Comparison of ENCODE assay signal across 19 cellular contexts in the genomic region with DNA sequence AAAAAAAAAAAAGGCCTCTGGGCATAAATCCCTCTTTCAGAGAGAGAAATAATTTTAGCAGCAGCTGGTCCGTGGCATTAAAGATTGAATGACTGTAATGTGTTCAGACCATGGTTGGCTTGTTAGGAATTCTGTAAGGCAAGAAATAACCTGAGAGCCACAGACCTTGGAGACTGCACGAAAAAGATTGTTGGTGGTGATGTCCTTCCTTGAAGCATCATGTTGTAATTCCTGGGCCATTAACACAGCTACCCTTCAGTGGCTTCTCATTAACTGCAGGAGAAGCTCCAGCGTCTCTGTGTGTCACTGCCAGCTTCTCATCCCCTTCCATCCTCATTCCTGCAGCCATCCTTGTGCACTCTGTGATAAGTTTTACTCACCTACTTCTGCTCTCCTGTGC.
DNase-seq lines count a peak whose midpoint lies in the region; FAIRE-seq and TF ChIP-seq lines count a peak whose summit lies in the region.
"Had no signal": no experiment of that assay in that cellular context is flagged by ENCODE, and none has a peak within 500 bp of the region (broad histone marks: within the 10 kb centered on the region; RNA-seq: fewer than 3 reads in every experiment).

No MANE protein-coding gene starts in this region.

- H3K4me3 Mint-ChIP-seq in IgD-negative memory B cell = no peak overlapping the region
- H3K4me3 Mint-ChIP-seq in brain = no peak overlapping the region
- H3K4me3 Mint-ChIP-seq: CD8-positive, alpha-beta memory T cell had no signal

- peak overlapping the region in 2 of 3 donors; percentile 80 to 94 for H3K27ac Mint-ChIP-seq in IgD-negative memory B cell
- H3K27ac Mint-ChIP-seq in brain = peak overlapping the region in 3 of 5 experiments; percentile 5 to 23 (median 7)

- DNase-seq in AG08395 (ENCODE audit: low spot score) (peak; percentile 17), myocyte (ENCODE audit: low read depth) (peak; percentile 64), urothelium cell line (ENCODE audit: low spot score) (no peak), amniotic stem cell (lab: John Stamatoyannopoulos, UW) (no peak), HTR-8/SVneo (ENCODE audit: insufficient read length, low spot score) (no peak)
- DNase-seq in activated CD8-positive, alpha-beta memory T cell treated with anti-CD3 and anti-CD28 coated beads, Interleukin-2, amount 50 U/mL, for 48 hours = no peak
- DNase-seq: CD8-positive, alpha-beta memory T cell; DMS79 treated with DMSO at 0.1 percent for 48 hours; GM23248; NCI-H1105; NCI-H187; NCI-H2107; NCI-H226; NCI-H524 treated with DMSO at 0.1 percent for 48 hours; PC-9 had no signal

- no peak for FAIRE-seq in urothelium cell line (lab: Jason Lieb, UNC)
- no peak for FAIRE-seq in HTR-8/SVneo (lab: Jason Lieb, UNC)
- FAIRE-seq: D721Med, G401.6 had no signal

- H3K9me3 Mint-ChIP-seq in IgD-negative memory B cell (no peaks in the 10 kb centered on the region), brain (peaks cover 0 to 15% (median 0%) of the 10 kb centered on the region in 5 experiments)
- H3K9me3 Mint-ChIP-seq: CD8-positive, alpha-beta memory T cell had no signal

- no peak for TF ChIP-seq CTCF in brain (conservative IDR thresholded peaks at IDR 0.05)

- peaks cover 6% of the 10 kb centered on the region for H3K27me3 Mint-ChIP-seq in IgD-negative memory B cell
- peaks cover 11% of the 10 kb centered on the region for H3K27me3 Mint-ChIP-seq in brain

- H3K4me1 Mint-ChIP-seq in IgD-negative memory B cell (peaks cover 16 to 24% (median 17%) of the 10 kb centered on the region in 3 donors), brain (peaks cover 56% of the 10 kb centered on the region)

- no peaks in the 10 kb centered on the region for H3K36me3 Mint-ChIP-seq in IgD-negative memory B cell
- peaks cover 3% of the 10 kb centered on the region for H3K36me3 Mint-ChIP-seq in brain
- H3K36me3 Mint-ChIP-seq: CD8-positive, alpha-beta memory T cell had no signal

Comparison
In these comparisons a context has a peak if more than half of its experiments do, and no peak if none do; other contexts are left out.
1. DNase-seq: peak in AG08395 (single experiment) and myocyte (single experiment); none in urothelium cell line (single experiment), amniotic stem cell (single experiment), activated CD8-positive, alpha-beta memory T cell treated with anti-CD3 and anti-CD28 coated beads, Interleukin-2, amount 50 U/mL, for 48 hours (single experiment) and HTR-8/SVneo (single experiment).